8 cellular contexts compared by ENCODE assay signal in the genomic region with DNA sequence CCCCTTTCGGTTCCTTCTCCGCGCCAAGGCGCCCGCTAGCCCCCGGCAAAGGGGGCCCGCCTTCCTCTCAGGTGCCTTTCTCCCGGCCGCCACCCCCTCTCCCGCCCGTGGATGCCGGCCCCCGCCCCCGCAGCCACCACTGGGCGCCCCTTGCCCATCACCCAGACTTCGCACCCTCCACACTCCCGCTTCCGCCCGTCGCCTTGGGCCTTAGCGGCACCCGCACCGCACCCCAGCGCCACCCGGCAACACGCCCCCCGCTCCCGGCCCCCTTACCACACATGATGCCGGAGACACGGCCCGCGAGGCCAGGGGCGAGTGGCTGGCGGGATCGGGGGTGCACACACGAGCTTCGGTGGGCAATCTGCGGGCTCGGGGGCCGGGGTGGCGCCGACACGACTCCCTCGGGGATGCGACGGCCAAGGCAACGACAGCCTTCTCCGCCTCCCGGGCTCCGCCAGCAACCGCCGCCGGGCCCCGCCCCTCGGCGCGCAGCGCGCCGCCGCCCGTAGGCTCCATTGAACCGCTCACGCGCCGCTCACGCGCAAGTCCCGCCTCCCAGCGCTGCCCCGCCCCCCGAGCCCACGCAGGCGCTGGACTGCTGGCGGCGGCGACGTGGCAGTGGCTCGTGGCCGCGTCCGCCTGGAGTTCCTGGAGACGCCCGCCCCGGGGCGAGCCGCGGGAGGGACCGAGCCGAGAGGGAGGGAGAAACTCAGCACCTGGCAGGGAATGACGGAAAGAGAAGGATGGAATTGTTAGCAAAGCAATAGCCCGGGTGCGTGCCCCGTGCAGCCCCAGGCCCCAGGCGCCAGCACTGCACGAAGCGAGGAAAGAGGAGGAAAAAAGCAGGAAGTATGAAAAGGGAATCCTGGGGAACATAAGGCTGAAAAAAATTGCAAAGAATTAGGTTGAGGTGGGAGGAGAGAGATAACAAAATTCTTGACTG. TPM values are rescaled to one million over a fixed set of nuclear protein-coding genes. Genes with fewer than 3 reads are reported as not detected.
DNase-seq lines count a peak whose midpoint lies in the region; ATAC-seq, FAIRE-seq and TF ChIP-seq lines count a peak whose summit lies in the region.

A gene (minus strand): TSS at position 439 of the 946 bp plus-strand sequence. CDS start 156 bp downstream, at position 283.

- TF ChIP-seq CTCF in WERI-Rb-1 (IDR thresholded peaks at IDR 0.05; ENCODE audit: low read depth, low read length) (no peak), breast epithelium (IDR thresholded peaks at IDR 0.05) (no peak)

- H3K4me1 ChIP-seq in ACC112 (ENCODE audit: control insufficient read depth, insufficient read depth, low read length, unreplicated experiment) (peaks cover 26% of the 10 kb centered on the region), breast epithelium (no peaks in the 10 kb centered on the region), small intestine (ENCODE audit: control insufficient read depth in 2 of 2, insufficient read depth in 1 of 2, low read depth in 1 of 2, low read length in 1 of 2) (peaks cover 0 to 3% of the 10 kb centered on the region in 2 donors)

- H3K79me2 ChIP-seq in ACC112 (ENCODE audit: control insufficient read depth, insufficient read depth, low read length, unreplicated experiment) = peaks cover 57% of the 10 kb centered on the region

- H3K27me3 ChIP-seq in ACC112 (ENCODE audit: insufficient read depth, low read length) = no peaks in the 10 kb centered on the region
- H3K27me3 ChIP-seq in WERI-Rb-1 (ENCODE audit: insufficient read depth, low read depth, severe bottlenecking) = no peaks in the 10 kb centered on the region
- H3K27me3 ChIP-seq in breast epithelium = no peaks in the 10 kb centered on the region
- no peaks in the 10 kb centered on the region for H3K27me3 ChIP-seq in small intestine (ENCODE audit: control insufficient read depth in 2 of 2, insufficient read depth in 2 of 2, low read length in 2 of 2)

- intact Hi-C loops in breast epithelium (cut with DNase I; ENCODE audit: low total_unique reads) = no loop called here

- 0 to 1% (median 1%) methylated on average over 77 to 97 of the region's 97 CpGs for WGBS in small intestine, 3 donors

- FAIRE-seq in small intestine (lab: Jason Lieb, UNC) = no peak

- TF ChIP-seq POLR2A in breast epithelium (IDR thresholded peaks at IDR 0.05) = peak; percentile 22

- no peaks in the 10 kb centered on the region for H3K9me3 ChIP-seq in WERI-Rb-1 (ENCODE audit: severe bottlenecking)
- H3K9me3 ChIP-seq in breast epithelium = no peaks in the 10 kb centered on the region
- H3K9me3 ChIP-seq in small intestine (ENCODE audit: control insufficient read depth, low read depth) = no peaks in the 10 kb centered on the region

- DNase-seq in NCI-H2196 treated with DMSO at 0.1 percent for 48 hours (lab: John Stamatoyannopoulos, UW; ENCODE audit: unreplicated experiment) (peak; percentile 53), WERI-Rb-1 (peak; percentile 97), breast epithelium (ENCODE audit: low spot score in 2 of 2) (peak; percentile 89 to 94), iPS-NIHi11 (ENCODE audit: low spot score) (peak; percentile 97), small intestine (peak; percentile 95)

- peak within 1 kb of the TSS; percentile 99 for H2AFZ ChIP-seq in ACC112 (ENCODE audit: low read length, unreplicated experiment)

- H3K36me3 ChIP-seq in ACC112 (ENCODE audit: insufficient read depth, low read length) (no peaks in the 10 kb centered on the region), WERI-Rb-1 (peaks cover 15% of the 10 kb centered on the region), breast epithelium (no peaks in the 10 kb centered on the region), small intestine (ENCODE audit: control insufficient read depth in 2 of 2, insufficient read depth in 2 of 2, low read length in 2 of 2) (peaks cover 0 to under 1% of the 10 kb centered on the region in 2 donors)

- H3K27ac ChIP-seq in ACC112 (ENCODE audit: low read depth, low read length) (peak within 1 kb of the TSS; percentile 73), WERI-Rb-1 (peak within 1 kb of the TSS; percentile 83), breast epithelium (peak within 1 kb of the TSS; percentile 88 to 93), small intestine (ENCODE audit: low read depth in 1 of 2, low read length in 1 of 2) (peak within 1 kb of the TSS; percentile 84 to 97)

- peak within 1 kb of the TSS; percentile 94 for H3K4me3 ChIP-seq in ACC112 (ENCODE audit: low read depth, low read length)
- peak within 1 kb of the TSS; percentile 94 for H3K4me3 ChIP-seq in WERI-Rb-1 (ENCODE audit: low read depth, low read length)
- peak within 1 kb of the TSS; percentile 84 to 99 (median 95) for H3K4me3 ChIP-seq in breast epithelium
- H3K4me3 ChIP-seq in small intestine (ENCODE audit: low read depth in 1 of 2, low read length in 2 of 2) = peak within 1 kb of the TSS; percentile 93 to 97

- ATAC-seq in GM18873 (IDR thresholded peaks at IDR 0.05; ENCODE audit: low FRiP score, unreplicated experiment) (peak; percentile 69), HG03135 (IDR thresholded peaks at IDR 0.05; ENCODE audit: unreplicated experiment) (peak; percentile 87)

RNA-seq across cellular contexts. Expression of the gene that starts here (rescaled TPM):
- total RNA-seq in breast epithelium = 10 to 100 TPM; 26.7 to 46.0 (median 45.2) TPM
- polyA plus RNA-seq in small intestine = 10 to 100 TPM; 15.9 to 37.2 (median 16.8) TPM

Comparison
In these comparisons a context has a peak if more than half of its experiments do, and no peak if none do; other contexts are left out.
1. Peak in every context shown above with its lines: DNase-seq, ATAC-seq, H3K4me3 ChIP-seq and H3K27ac ChIP-seq.